8 cellular contexts compared by ENCODE assay signal in genomic region chr17:4940625-4941021, GRCh38. TPM values are rescaled to one million over a fixed set of nuclear protein-coding genes. Genes with fewer than 3 reads are reported as not detected.
DNase-seq lines count a peak whose midpoint lies in the region; ATAC-seq, FAIRE-seq and TF ChIP-seq lines count a peak whose summit lies in the region.

No MANE protein-coding gene starts in this region.

- H3K4me3 ChIP-seq in HAP-1 (peak overlapping the region; percentile 70), WERI-Rb-1 (ENCODE audit: low read depth, low read length) (peak overlapping the region; percentile 95), H1 (ENCODE audit: extremely low read depth in 1 of 4, insufficient read depth in 2 of 4, low read depth in 3 of 4, low read length in 4 of 4) (peak overlapping the region; percentile 85 to 94 (median 90))

- H3K9me3 ChIP-seq in HAP-1 (no peaks in the 10 kb centered on the region), WERI-Rb-1 (ENCODE audit: severe bottlenecking) (no peaks in the 10 kb centered on the region), H1 (ENCODE audit: insufficient read depth in 2 of 2, low read depth in 1 of 2, low read length in 1 of 2) (no peaks in the 10 kb centered on the region)

- H3K56ac ChIP-seq in H1 (replicated peaks; ENCODE audit: insufficient read length, low read depth, low read length), result no peak overlapping the region

- WGBS in H1 (ENCODE audit: extremely low coverage in 1 of 2, insufficient coverage in 1 of 2, insufficient read length in 1 of 2, insufficient replicate concordance in 2 of 2, low coverage in 1 of 2, low lambda C conversion rate in 2 of 2, missing lambda C conversion rate in 1 of 2), 2 experiments, result 3% methylated on average over 21 of the region's 21 CpGs; no CpG with 5 or more reads in 1 of the 2 experiments

- H4K5ac ChIP-seq in H1 (ENCODE audit: insufficient read length, low read depth, low read length), result no peak overlapping the region

- peak overlapping the region; percentile 97 for H3K27ac ChIP-seq in WERI-Rb-1
- H3K27ac ChIP-seq in H1 (ENCODE audit: low read depth, low read length), result peak overlapping the region; percentile 88

- TF ChIP-seq EP300 in H1 (IDR thresholded peaks at IDR 0.05; ENCODE audit: borderline replicate concordance in 1 of 2, low read depth in 2 of 2, low read length in 2 of 2), result no peak

- no peak for FAIRE-seq in H1 (lab: Jason Lieb, UNC)

- in situ Hi-C loops in HAP-1 (cut with MboI; ENCODE audit: low sequenced_read_pairs), result no loop called here

- CTCF ChIA-PET in H1 (lab: Charles Lee; ENCODE audit: partially characterized antibody) (interaction anchor here (0.8 to 5.9 kb wide), 5 partner anchors 9 to 59 kb away, joined by 3 to 26 read pairs (median 4); no protein-coding TSS in a partner anchor), GM10248 (lab: Yijun Ruan, JAX) (interaction anchor here (1.3 to 2.3 kb wide), 3 partner anchors 14 to 51 kb away, joined by 3 to 12 read pairs (median 3); no protein-coding TSS in a partner anchor)

- TF ChIP-seq POLR2A in H1 (IDR thresholded peaks at IDR 0.05; ENCODE audit: control extremely low read depth in 1 of 2, low read depth in 2 of 2, low read length in 2 of 2), result no peak

- H2AFZ ChIP-seq in H1 (ENCODE audit: low read length), result no peak overlapping the region

- H3K79me1 ChIP-seq in H1 (ENCODE audit: low read depth, low read length), result peaks cover 9% of the 10 kb centered on the region

- no peaks in the 10 kb centered on the region for H3K27me3 ChIP-seq in HAP-1 (ENCODE audit: low read depth)
- H3K27me3 ChIP-seq in WERI-Rb-1 (ENCODE audit: insufficient read depth, low read depth, severe bottlenecking), result no peaks in the 10 kb centered on the region
- no peaks in the 10 kb centered on the region for H3K27me3 ChIP-seq in H1 (replicated peaks in 1 of 4; ENCODE audit: control insufficient read depth in 3 of 4, extremely low read depth in 1 of 4, insufficient read depth in 3 of 4, low read length in 3 of 4)

- no peak overlapping the region for H4K91ac ChIP-seq in H1 (replicated peaks; ENCODE audit: insufficient read length, low read length)

- peaks cover 53% of the 10 kb centered on the region for H3K4me1 Mint-ChIP-seq in neural crest cell

- POLR2A ChIA-PET in H1 (lab: Charles Lee; ENCODE audit: partially characterized antibody) (interaction anchor here (0.7 to 27.4 kb wide), 20 partner anchors 8 to 231 kb away, joined by 3 to 987 read pairs (median 8); partner anchors contain the start of genes ARRB2, C17orf107, CAMTA2 and CHRNE), GM10248 (lab: Yijun Ruan, JAX) (interaction anchor here (0.5 to 1.8 kb wide), 8 partner anchors 11 to 285 kb away, joined by 3 to 25 read pairs (median 5); partner anchors contain the start of genes C17orf107 and SPAG7)

- H4K8ac ChIP-seq in H1 (ENCODE audit: extremely low read depth, insufficient read depth, low read length), result peak overlapping the region; percentile 76; the same call in 1 of the 2 replicates

- peaks cover 11% of the 10 kb centered on the region for H3K27me3 Mint-ChIP-seq in neural crest cell (ENCODE audit: low read depth)

- no peak overlapping the region for H2BK120ac ChIP-seq in H1 (replicated peaks; ENCODE audit: low read depth, low read length)

- H3K4ac ChIP-seq in H1 (replicated peaks; ENCODE audit: insufficient read length, low read depth, low read length), result peak overlapping the region; percentile 16

- peaks cover 19% of the 10 kb centered on the region for H3K23me2 ChIP-seq in H1 (ENCODE audit: low read depth, low read length)

- H3K4me1 ChIP-seq in HAP-1, result peaks cover 14% of the 10 kb centered on the region
- peaks cover 0 to 11% (median 6%) of the 10 kb centered on the region in 4 experiments; a peak in 5 of 7 replicates for H3K4me1 ChIP-seq in H1 (replicated peaks in 1 of 4; ENCODE audit: control insufficient read depth in 3 of 4, insufficient read depth in 4 of 4, low read length in 3 of 4)

- no peak for TF ChIP-seq RAD21 in H1 (IDR thresholded peaks at IDR 0.05 in 1 of 2, conservative IDR thresholded peaks at IDR 0.05 in 1 of 2; ENCODE audit: low read depth in 2 of 2, low read length in 2 of 2)

- H2BK12ac ChIP-seq in H1 (ENCODE audit: low read depth, low read length), result no peak overlapping the region

- peak overlapping the region; percentile 55; the same call in 1 of the 2 replicates for H3K18ac ChIP-seq in H1 (ENCODE audit: extremely low read depth, low read length)

- ATAC-seq in GM21367 (IDR thresholded peaks at IDR 0.05; ENCODE audit: unreplicated experiment), result no peak
- ATAC-seq in HG03439 (IDR thresholded peaks at IDR 0.05; ENCODE audit: unreplicated experiment), result no peak

- H3K4me3 Mint-ChIP-seq in neural crest cell, result peak overlapping the region; percentile 96

- H3K23ac ChIP-seq in H1 (ENCODE audit: insufficient read length), result no peak overlapping the region

- peak overlapping the region; percentile 82 to 99 (median 92) for H3K9ac ChIP-seq in H1 (replicated peaks in 1 of 4; ENCODE audit: extremely low read depth in 1 of 4, low read depth in 3 of 4, low read length in 3 of 4)

- 0 out of 2 replicates have a peak overlapping the region, but pooled peaks have one; percentile 28 for H2AK5ac ChIP-seq in H1 (ENCODE audit: low read depth, low read length)

- H2BK5ac ChIP-seq in H1 (ENCODE audit: low read depth, low read length), result peak overlapping the region; percentile 97

- H4K20me1 ChIP-seq in H1 (replicated peaks in 1 of 2; ENCODE audit: control insufficient read depth in 1 of 2, insufficient read depth in 2 of 2, low read length in 2 of 2), result peaks cover 3 to 12% of the 10 kb centered on the region in 2 experiments

- H3K79me2 ChIP-seq in H1 (ENCODE audit: control insufficient read depth in 1 of 2, insufficient read depth in 2 of 2, low read length in 2 of 2), result peaks cover 0 to 44% of the 10 kb centered on the region in 2 experiments; a peak in 3 of 4 replicates

- H2BK20ac ChIP-seq in H1 (ENCODE audit: low read length), result no peak overlapping the region

- no peaks in the 10 kb centered on the region for H3K9me3 Mint-ChIP-seq in neural crest cell

- no peak overlapping the region for H3K14ac ChIP-seq in H1 (ENCODE audit: insufficient read length)

- TF ChIP-seq CTCF in WERI-Rb-1 (IDR thresholded peaks at IDR 0.05; ENCODE audit: low read depth, low read length), result no peak
- TF ChIP-seq CTCF in H1 (IDR thresholded peaks at IDR 0.05; ENCODE audit: control extremely low read depth in 1 of 3, insufficient read depth in 1 of 3, low read depth in 1 of 3, low read length in 3 of 3), result no peak
- no peak for TF ChIP-seq CTCF in neural crest cell (conservative IDR thresholded peaks at IDR 0.05)
- no peak for TF ChIP-seq CTCF in GM10248 (IDR thresholded peaks at IDR 0.05; ENCODE audit: control extremely low read depth, extremely low read depth, low read depth, missing control alignments)

- H3K27ac Mint-ChIP-seq in neural crest cell (ENCODE audit: unreplicated experiment), result peak overlapping the region; percentile 99

- peak overlapping the region; percentile 93 to 96 for H3K4me2 ChIP-seq in H1 (ENCODE audit: insufficient read depth in 1 of 2, low read depth in 2 of 2, low read length in 2 of 2)

- DNase-seq in HAP-1 (ENCODE audit: low spot score in 2 of 2) (no peak), WERI-Rb-1 (no peak), H1 (ENCODE audit: low read depth in 1 of 2, low spot score in 2 of 2) (no peak), neural crest cell (ENCODE audit: low read depth, low spot score) (no peak), cerebellum (ENCODE audit: low spot score) (no peak), GM10248 (ENCODE audit: extremely low spot score) (no peak)

- no peak overlapping the region for H2BK15ac ChIP-seq in H1 (ENCODE audit: low read length)

- H3K36me3 Mint-ChIP-seq in neural crest cell (ENCODE audit: low read depth), result peaks cover 20% of the 10 kb centered on the region

- H3K36me3 ChIP-seq in HAP-1 (replicated peaks) (peaks cover 63% of the 10 kb centered on the region), WERI-Rb-1 (peaks cover 59% of the 10 kb centered on the region), H1 (ENCODE audit: control insufficient read depth in 2 of 4, insufficient read depth in 4 of 4, low read length in 3 of 4) (peaks cover 20 to 41% (median 29%) of the 10 kb centered on the region in 4 experiments)

RNA-seq across cellular contexts. Expression of gene RNF167, which starts 0.6 kb away (rescaled TPM):
- total RNA-seq in H1 (2021; fragmentation: NEBNext Ultra II Directional; extraction: Animal tissue kit (Norgen Biotek cat#: 25700)), result 140 and 147 TPM in 2 replicates
- 281 and 284 TPM in 2 replicates for polyA plus RNA-seq in H1 (2011; rRNA removed)
- 157 TPM for polyA plus RNA-seq in H1 (2011; cell fraction: cytosol; rRNA removed)
- 259 TPM for polyA plus RNA-seq in H1 (2011; cell fraction: nucleus; rRNA removed)
- 183 to 210 TPM (median 196 TPM) in 4 replicates for polyA plus RNA-seq in H1 (2012, experiment 1 of 2)
- 259 TPM for polyA plus RNA-seq in H1 (2012, experiment 2 of 2)
- 230 TPM for polyA plus RNA-seq in H1 (2013, experiment 1 of 2)
- 261 TPM for polyA plus RNA-seq in H1 (2013, experiment 2 of 2)
- polyA minus RNA-seq in H1 (2011; rRNA and poly(A)+ RNA removed), result 107 and 125 TPM in 2 replicates
- 101 TPM for polyA minus RNA-seq in H1 (2011; cell fraction: cytosol; rRNA and poly(A)+ RNA removed)
- 69.3 TPM for polyA minus RNA-seq in H1 (2011; cell fraction: nucleus; rRNA and poly(A)+ RNA removed)
- total RNA-seq in neural crest cell, result 90.4 and 93.2 TPM in 2 replicates
- total RNA-seq in cerebellum, result 15.8 TPM

RNA-seq across cellular contexts. Expression of gene SLC25A11, which starts 0.8 kb away (rescaled TPM):
- 55.9 and 65.2 TPM in 2 replicates for total RNA-seq in H1 (2021; fragmentation: NEBNext Ultra II Directional; extraction: Animal tissue kit (Norgen Biotek cat#: 25700))
- 97.0 and 136 TPM in 2 replicates for polyA plus RNA-seq in H1 (2011; rRNA removed)
- 79.9 TPM for polyA plus RNA-seq in H1 (2011; cell fraction: cytosol; rRNA removed)
- polyA plus RNA-seq in H1 (2011; cell fraction: nucleus; rRNA removed), result 129 TPM
- 33.7 to 73.1 TPM (median 65.0 TPM) in 4 replicates for polyA plus RNA-seq in H1 (2012, experiment 1 of 2)
- polyA plus RNA-seq in H1 (2012, experiment 2 of 2), result 73.8 TPM
- 45.3 TPM for polyA plus RNA-seq in H1 (2013, experiment 1 of 2)
- polyA plus RNA-seq in H1 (2013, experiment 2 of 2), result 46.5 TPM
- 58.4 and 65.8 TPM in 2 replicates for polyA minus RNA-seq in H1 (2011; rRNA and poly(A)+ RNA removed)
- 24.7 TPM for polyA minus RNA-seq in H1 (2011; cell fraction: cytosol; rRNA and poly(A)+ RNA removed)
- 61.7 TPM for polyA minus RNA-seq in H1 (2011; cell fraction: nucleus; rRNA and poly(A)+ RNA removed)
- total RNA-seq in neural crest cell (67.7 and 68.3 TPM in 2 replicates), cerebellum (37.2 TPM)

RNA-seq across cellular contexts. Expression of gene PFN1, which starts 7.7 kb away (rescaled TPM):
- total RNA-seq in H1 (2021; fragmentation: NEBNext Ultra II Directional; extraction: Animal tissue kit (Norgen Biotek cat#: 25700)), result 1,355 and 1,387 TPM in 2 replicates
- polyA plus RNA-seq in H1 (2011; rRNA removed), result 1,949 and 2,147 TPM in 2 replicates
- polyA plus RNA-seq in H1 (2011; cell fraction: cytosol; rRNA removed), result 1,309 TPM
- polyA plus RNA-seq in H1 (2011; cell fraction: nucleus; rRNA removed), result 1,023 TPM
- polyA plus RNA-seq in H1 (2012, experiment 1 of 2), result 1,911 to 2,058 TPM (median 2,001 TPM) in 4 replicates
- polyA plus RNA-seq in H1 (2012, experiment 2 of 2), result 2,250 TPM
- polyA plus RNA-seq in H1 (2013, experiment 1 of 2), result 1,621 TPM
- polyA plus RNA-seq in H1 (2013, experiment 2 of 2), result 1,713 TPM
- 375 and 437 TPM in 2 replicates for polyA minus RNA-seq in H1 (2011; rRNA and poly(A)+ RNA removed)
- 1,836 TPM for polyA minus RNA-seq in H1 (2011; cell fraction: cytosol; rRNA and poly(A)+ RNA removed)
- 497 TPM for polyA minus RNA-seq in H1 (2011; cell fraction: nucleus; rRNA and poly(A)+ RNA removed)
- total RNA-seq in neural crest cell (626 and 630 TPM in 2 replicates), cerebellum (70.8 TPM)

RNA-seq across cellular contexts. Expression of gene GP1BA, which starts 8.5 kb away (rescaled TPM):
- not detected in 2 replicates for total RNA-seq in H1 (2021; fragmentation: NEBNext Ultra II Directional; extraction: Animal tissue kit (Norgen Biotek cat#: 25700))
- polyA plus RNA-seq in H1 (2011; rRNA removed), result not detected in 2 replicates
- not detected for polyA plus RNA-seq in H1 (2011; cell fraction: cytosol; rRNA removed)
- not detected for polyA plus RNA-seq in H1 (2011; cell fraction: nucleus; rRNA removed)
- 1.6 to 3.1 TPM (median 2.6 TPM) in 4 replicates for polyA plus RNA-seq in H1 (2012, experiment 1 of 2)
- 1.2 TPM for polyA plus RNA-seq in H1 (2012, experiment 2 of 2)
- not detected for polyA plus RNA-seq in H1 (2013, experiment 1 of 2)
- polyA plus RNA-seq in H1 (2013, experiment 2 of 2), result not detected
- polyA minus RNA-seq in H1 (2011; rRNA and poly(A)+ RNA removed), result not detected in 2 replicates
- not detected for polyA minus RNA-seq in H1 (2011; cell fraction: cytosol; rRNA and poly(A)+ RNA removed)
- not detected for polyA minus RNA-seq in H1 (2011; cell fraction: nucleus; rRNA and poly(A)+ RNA removed)
- not detected in 2 replicates for total RNA-seq in neural crest cell
- not detected for total RNA-seq in cerebellum

RNA-seq across cellular contexts. Expression of gene ENO3, which starts 10.3 kb away (rescaled TPM):
- total RNA-seq in H1 (2021; fragmentation: NEBNext Ultra II Directional; extraction: Animal tissue kit (Norgen Biotek cat#: 25700)), result 24.1 and 25.7 TPM in 2 replicates
- 25.0 and 36.4 TPM in 2 replicates for polyA plus RNA-seq in H1 (2011; rRNA removed)
- 40.3 TPM for polyA plus RNA-seq in H1 (2011; cell fraction: cytosol; rRNA removed)
- 152 TPM for polyA plus RNA-seq in H1 (2011; cell fraction: nucleus; rRNA removed)
- 25.0 to 36.7 TPM (median 34.0 TPM) in 4 replicates for polyA plus RNA-seq in H1 (2012, experiment 1 of 2)
- polyA plus RNA-seq in H1 (2012, experiment 2 of 2), result 31.1 TPM
- 19.9 TPM for polyA plus RNA-seq in H1 (2013, experiment 1 of 2)
- polyA plus RNA-seq in H1 (2013, experiment 2 of 2), result 16.5 TPM
- polyA minus RNA-seq in H1 (2011; rRNA and poly(A)+ RNA removed), result 14.4 and 17.4 TPM in 2 replicates
- polyA minus RNA-seq in H1 (2011; cell fraction: cytosol; rRNA and poly(A)+ RNA removed), result 12.0 TPM
- 20.1 TPM for polyA minus RNA-seq in H1 (2011; cell fraction: nucleus; rRNA and poly(A)+ RNA removed)
- total RNA-seq in neural crest cell, result 9.1 and 10.6 TPM in 2 replicates
- 3.3 TPM for total RNA-seq in cerebellum
